Comparison of ENCODE assay signal across 18 cellular contexts in genomic region chr12:46471404-46471803, GRCh38.
DNase-seq lines count a peak whose midpoint lies in the region; ATAC-seq and TF ChIP-seq lines count a peak whose summit lies in the region.
"Had no signal": no experiment of that assay in that cellular context is flagged by ENCODE, and none has a peak within 500 bp of the region (broad histone marks: within the 10 kb centered on the region; RNA-seq: fewer than 3 reads in every experiment).

No MANE protein-coding gene starts in this region.

- no peaks in the 10 kb centered on the region for H3K27me3 Mint-ChIP-seq in activated T-cell treated with anti-CD3 and anti-CD28 coated beads, Interleukin-2, amount 50 U/mL, for 72 hours (ENCODE audit: low read depth)
- no peaks in the 10 kb centered on the region; the same call in 1 of the 2 replicates for H3K27me3 Mint-ChIP-seq in HFFc6 (ENCODE audit: insufficient read depth)
- no peaks in the 10 kb centered on the region for H3K27me3 Mint-ChIP-seq in dendritic cell treated with granulocyte-macrophage colony-stimulating factor and Interleukin-4, amounts not matched to agents 40 ng/mL and 50 ng/mL, for 4 days
- H3K27me3 Mint-ChIP-seq: B cell had no signal

- in situ Hi-C loops in gastrocnemius medialis (cut with MboI; ENCODE audit: low sequenced_read_pairs in 4 of 4), result no loop called here

- H3K27ac ChIP-seq in gastrocnemius medialis, result peak overlapping the region in 3 of 4 donors; percentile 11 to 75 (median 17)
- H3K27ac ChIP-seq: RWPE1, SJSA1 had no signal

- H3K36me3 Mint-ChIP-seq in activated T-cell treated with anti-CD3 and anti-CD28 coated beads, Interleukin-2, amount 50 U/mL, for 72 hours (ENCODE audit: insufficient read depth in 2 of 2), result peaks cover 0 to 4% of the 10 kb centered on the region in 2 donors
- H3K36me3 Mint-ChIP-seq in HFFc6 (ENCODE audit: low read depth), result peaks cover 23% of the 10 kb centered on the region
- H3K36me3 Mint-ChIP-seq in dendritic cell treated with granulocyte-macrophage colony-stimulating factor and Interleukin-4, amounts not matched to agents 40 ng/mL and 50 ng/mL, for 4 days (ENCODE audit: low read depth), result no peaks in the 10 kb centered on the region

- intact Hi-C loops in dendritic cell treated with granulocyte-macrophage colony-stimulating factor and Interleukin-4, amounts not matched to agents 40 ng/mL and 50 ng/mL, for 4 days (cut with micrococcal nuclease), result loop anchor here (5.0 kb wide), 1 partner anchor 84 kb away; no protein-coding TSS in a partner anchor
- intact Hi-C loops in gastrocnemius medialis (cut with DNase I; ENCODE audit: low total_unique reads), result loop anchor here (5.0 to 10.0 kb wide), 4 partner anchors 66 to 307 kb away; no protein-coding TSS in a partner anchor

- H3K27ac Mint-ChIP-seq in activated T-cell treated with anti-CD3 and anti-CD28 coated beads, Interleukin-2, amount 50 U/mL, for 72 hours, result no peak overlapping the region
- H3K27ac Mint-ChIP-seq in HFFc6, result peak overlapping the region; percentile 57
- H3K27ac Mint-ChIP-seq in dendritic cell treated with granulocyte-macrophage colony-stimulating factor and Interleukin-4, amounts not matched to agents 40 ng/mL and 50 ng/mL, for 4 days, result peak overlapping the region; percentile 28
- H3K27ac Mint-ChIP-seq: B cell; CD4-positive, CD25-positive, alpha-beta regulatory T cell had no signal

- H3K4me1 Mint-ChIP-seq in activated T-cell treated with anti-CD3 and anti-CD28 coated beads, Interleukin-2, amount 50 U/mL, for 72 hours (ENCODE audit: low read depth), result peaks cover 29% of the 10 kb centered on the region
- H3K4me1 Mint-ChIP-seq in HFFc6 (ENCODE audit: low read depth), result peaks cover 80% of the 10 kb centered on the region
- peaks cover 27% of the 10 kb centered on the region for H3K4me1 Mint-ChIP-seq in dendritic cell treated with granulocyte-macrophage colony-stimulating factor and Interleukin-4, amounts not matched to agents 40 ng/mL and 50 ng/mL, for 4 days (ENCODE audit: low read depth)

- no peak for DNase-seq in activated T-cell treated with anti-CD3 and anti-CD28 coated beads, Interleukin-2, amount 50 U/mL, for 72 hours
- DNase-seq in activated T-cell treated with anti-CD3 and anti-CD28 coated beads for 4 hours (no peak), HFFc6 (no peak), gastrocnemius medialis (no peak), iPS-NIHi11 (ENCODE audit: low spot score) (no peak), 8988T (no peak)
- DNase-seq: Caco-2; CD4-positive, CD25-positive, alpha-beta regulatory T cell; H7; MV-4-11; NCI-H1417; NCI-H187 treated with DMSO at 0.1 percent for 48 hours; NCI-H526 treated with DMSO at 0.1 percent for 48 hours had no signal

- TF ChIP-seq CTCF in HFFc6 (IDR thresholded peaks at IDR 0.05), result no peak
- TF ChIP-seq CTCF in gastrocnemius medialis (IDR thresholded peaks at IDR 0.05 in 4 of 5, conservative IDR thresholded peaks at IDR 0.05 in 1 of 5), result no peak

- H3K4me3 ChIP-seq in gastrocnemius medialis, result no peak overlapping the region
- H3K4me3 ChIP-seq: SJSA1 had no signal

- peaks cover 51 to 52% of the 10 kb centered on the region in 2 donors for H3K4me1 ChIP-seq in gastrocnemius medialis

- no peak for TF ChIP-seq POLR2A in gastrocnemius medialis (IDR thresholded peaks at IDR 0.05)

- H3K27me3 ChIP-seq in gastrocnemius medialis, result no peaks in the 10 kb centered on the region

- no peaks in the 10 kb centered on the region for H3K9me3 ChIP-seq in gastrocnemius medialis
- H3K9me3 ChIP-seq: Caco-2, SJSA1 had no signal

- H3K9me3 Mint-ChIP-seq in activated T-cell treated with anti-CD3 and anti-CD28 coated beads, Interleukin-2, amount 50 U/mL, for 72 hours, result no peaks in the 10 kb centered on the region
- H3K9me3 Mint-ChIP-seq in HFFc6, result no peaks in the 10 kb centered on the region
- no peaks in the 10 kb centered on the region for H3K9me3 Mint-ChIP-seq in dendritic cell treated with granulocyte-macrophage colony-stimulating factor and Interleukin-4, amounts not matched to agents 40 ng/mL and 50 ng/mL, for 4 days

- H3K36me3 ChIP-seq in gastrocnemius medialis, result no peaks in the 10 kb centered on the region
- H3K36me3 ChIP-seq: SJSA1 had no signal

- H3K4me3 Mint-ChIP-seq in activated T-cell treated with anti-CD3 and anti-CD28 coated beads, Interleukin-2, amount 50 U/mL, for 72 hours, result peak overlapping the region; percentile 25 to 55
- H3K4me3 Mint-ChIP-seq in HFFc6, result no peak overlapping the region
- no peak overlapping the region for H3K4me3 Mint-ChIP-seq in dendritic cell treated with granulocyte-macrophage colony-stimulating factor and Interleukin-4, amounts not matched to agents 40 ng/mL and 50 ng/mL, for 4 days
- H3K4me3 Mint-ChIP-seq: B cell; CD4-positive, CD25-positive, alpha-beta regulatory T cell had no signal

- ATAC-seq in activated T-cell treated with anti-CD3 and anti-CD28 coated beads, Interleukin-2, amount 50 U/mL, for 72 hours (replicated peaks in 1 of 2), result no peak
- ATAC-seq in gastrocnemius medialis (no peak), HG02678 (IDR thresholded peaks at IDR 0.05; ENCODE audit: unreplicated experiment) (no peak)

Comparison
In these comparisons a context has a peak if more than half of its experiments do, and no peak if none do; other contexts are left out.
1. H3K4me3 Mint-ChIP-seq: peak in activated T-cell treated with anti-CD3 and anti-CD28 coated beads, Interleukin-2, amount 50 U/mL, for 72 hours (2 of 2); none in HFFc6 (single experiment) and dendritic cell treated with granulocyte-macrophage colony-stimulating factor and Interleukin-4, amounts not matched to agents 40 ng/mL and 50 ng/mL, for 4 days (single experiment).